In the genomic region with DNA sequence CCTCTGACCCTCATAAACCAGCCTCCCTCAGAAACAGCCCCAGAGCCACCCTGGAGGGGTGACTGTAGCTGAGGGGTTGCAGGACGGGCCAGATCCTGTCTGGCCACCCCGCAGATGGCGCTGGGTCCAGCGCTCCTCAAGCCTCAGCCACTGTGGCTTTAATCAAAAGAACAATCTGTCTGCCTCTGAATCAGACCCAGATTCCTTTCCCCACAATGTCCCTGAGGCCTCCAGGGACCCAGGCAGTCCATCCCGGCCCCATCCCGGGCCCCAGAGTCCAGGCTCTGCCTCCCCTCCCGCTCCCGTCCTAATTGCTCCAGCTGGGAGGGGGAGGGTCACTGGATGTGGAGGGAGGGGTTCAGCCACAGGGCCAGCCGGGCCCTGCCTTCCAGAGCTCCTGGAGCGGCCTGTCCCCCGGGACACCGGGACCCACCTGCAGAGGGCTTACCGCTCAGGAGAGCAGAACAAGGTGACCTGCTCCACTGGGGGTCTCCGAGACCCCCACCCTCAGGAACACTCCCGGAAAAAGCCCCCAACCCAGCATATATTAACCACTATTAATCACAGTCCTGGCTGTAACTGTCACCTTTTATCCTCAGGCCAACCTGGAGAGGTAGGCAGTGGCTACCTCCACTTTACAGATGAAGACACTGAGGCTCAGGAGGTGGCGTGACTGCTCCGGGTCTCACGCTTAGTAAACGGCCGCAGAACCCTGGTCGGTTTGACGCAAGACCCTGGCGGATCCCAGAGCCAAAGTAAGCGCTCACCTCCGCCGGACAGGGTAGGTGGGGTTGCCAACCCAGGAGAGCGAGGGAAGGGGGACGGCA, we compare ENCODE assay signal across 8 cellular contexts. TPM values are rescaled to one million over a fixed set of nuclear protein-coding genes. Genes with fewer than 3 reads are reported as not detected.
DNase-seq lines count a peak whose midpoint lies in the region; ATAC-seq and TF ChIP-seq lines count a peak whose summit lies in the region.

No MANE protein-coding gene starts in this region.

- H3K27me3 ChIP-seq in upper lobe of left lung, result peaks cover 0 to 22% (median 16%) of the 10 kb centered on the region in 4 donors

- H3K4me3 ChIP-seq in upper lobe of left lung, result peak overlapping the region in 3 of 4 donors; percentile 46 to 82 (median 59)

- no peak overlapping the region for H3K27ac Mint-ChIP-seq in activated naive CD4-positive, alpha-beta T cell treated with anti-CD3 and anti-CD28 coated beads for 36 hours
- H3K27ac Mint-ChIP-seq in central memory CD8-positive, alpha-beta T cell (ENCODE audit: low read depth), result no peak overlapping the region
- H3K27ac Mint-ChIP-seq in memory B cell, result no peak overlapping the region

- no peak for TF ChIP-seq POLR2A in upper lobe of left lung (IDR thresholded peaks at IDR 0.05)

- in situ Hi-C loops in KBM-7 (cut with MboI; ENCODE audit: low pct_unique_long_range_greater_than_20kb, low sequenced_read_pairs), result no loop called here

- DNase-seq in activated naive CD4-positive, alpha-beta T cell treated with anti-CD3 and anti-CD28 coated beads for 36 hours, result no peak
- no peak for DNase-seq in activated naive CD4-positive, alpha-beta T cell (lab: John Stamatoyannopoulos, UW)
- no peak for DNase-seq in central memory CD8-positive, alpha-beta T cell (ENCODE audit: low spot score in 2 of 2)
- DNase-seq in memory B cell (ENCODE audit: low spot score in 2 of 2) (no peak), upper lobe of left lung (peak in 1 of 2 donors; percentile 75), KBM-7 (no peak)
- DNase-seq in stimulated activated CD4-positive, alpha-beta T cell treated with anti-CD3 and anti-CD28 coated beads, Interleukin-15, amount 100 ng/mL, for 24 hours, result no peak

- no peaks in the 10 kb centered on the region for H3K36me3 Mint-ChIP-seq in activated naive CD4-positive, alpha-beta T cell treated with anti-CD3 and anti-CD28 coated beads for 36 hours (ENCODE audit: low read depth)
- H3K36me3 Mint-ChIP-seq in central memory CD8-positive, alpha-beta T cell (ENCODE audit: insufficient read depth), result peaks cover 2% of the 10 kb centered on the region
- peaks cover 2% of the 10 kb centered on the region for H3K36me3 Mint-ChIP-seq in memory B cell

- H3K27ac ChIP-seq in upper lobe of left lung, result peak overlapping the region; percentile 74 to 85 (median 76)

- no peaks in the 10 kb centered on the region for H3K9me3 Mint-ChIP-seq in activated naive CD4-positive, alpha-beta T cell treated with anti-CD3 and anti-CD28 coated beads for 36 hours
- H3K9me3 Mint-ChIP-seq in central memory CD8-positive, alpha-beta T cell, result no peaks in the 10 kb centered on the region
- H3K9me3 Mint-ChIP-seq in memory B cell, result no peaks in the 10 kb centered on the region

- no peak for TF ChIP-seq EP300 in upper lobe of left lung (IDR thresholded peaks at IDR 0.05)

- no peak for ATAC-seq in central memory CD8-positive, alpha-beta T cell (replicated peaks; ENCODE audit: extremely low read depth, poor library complexity, severe bottlenecking)
- ATAC-seq in memory B cell (ENCODE audit: low read depth) (no peak), upper lobe of left lung (ENCODE audit: low FRiP score in 2 of 2) (no peak), GM21447 (IDR thresholded peaks at IDR 0.05; ENCODE audit: unreplicated experiment) (no peak)

- WGBS in upper lobe of left lung, 2 donors, result 40 to 43% methylated on average over 18 to 24 of the region's 28 CpGs

- TF ChIP-seq CTCF in upper lobe of left lung (IDR thresholded peaks at IDR 0.05), result no peak

- no peaks in the 10 kb centered on the region for H3K9me3 ChIP-seq in upper lobe of left lung

- H3K27me3 Mint-ChIP-seq in activated naive CD4-positive, alpha-beta T cell treated with anti-CD3 and anti-CD28 coated beads for 36 hours (ENCODE audit: low read depth), result peaks cover 35% of the 10 kb centered on the region
- peaks cover 81% of the 10 kb centered on the region for H3K27me3 Mint-ChIP-seq in central memory CD8-positive, alpha-beta T cell
- peaks cover 25% of the 10 kb centered on the region for H3K27me3 Mint-ChIP-seq in memory B cell

- CTCF ChIA-PET in activated naive CD4-positive, alpha-beta T cell treated with anti-CD3 and anti-CD28 coated beads for 36 hours (lab: Charles Lee), result interaction anchor here (0.6 to 0.9 kb wide), 2 partner anchors 164 to 604 kb away, joined by 3 to 5 read pairs; no protein-coding TSS in a partner anchor

- H3K4me1 ChIP-seq in upper lobe of left lung, result peaks cover 16 to 40% (median 37%) of the 10 kb centered on the region in 4 donors

- intact Hi-C loops in activated naive CD4-positive, alpha-beta T cell treated with anti-CD3 and anti-CD28 coated beads for 36 hours (cut with micrococcal nuclease), result no loop called here

- no peaks in the 10 kb centered on the region for H3K36me3 ChIP-seq in upper lobe of left lung

- peak overlapping the region; percentile 55 for H3K4me3 Mint-ChIP-seq in activated naive CD4-positive, alpha-beta T cell treated with anti-CD3 and anti-CD28 coated beads for 36 hours
- H3K4me3 Mint-ChIP-seq in central memory CD8-positive, alpha-beta T cell, result peak overlapping the region; percentile 66
- peak overlapping the region; percentile 71 for H3K4me3 Mint-ChIP-seq in memory B cell

- peaks cover 16% of the 10 kb centered on the region for H3K4me1 Mint-ChIP-seq in activated naive CD4-positive, alpha-beta T cell treated with anti-CD3 and anti-CD28 coated beads for 36 hours (ENCODE audit: low read depth)
- no peaks in the 10 kb centered on the region for H3K4me1 Mint-ChIP-seq in central memory CD8-positive, alpha-beta T cell
- peaks cover 13% of the 10 kb centered on the region for H3K4me1 Mint-ChIP-seq in memory B cell

RNA-seq across cellular contexts. Expression of gene FBLIM1, which starts 0.8 kb away (rescaled TPM):
- not detected for total RNA-seq in activated naive CD4-positive, alpha-beta T cell treated with anti-CD3 and anti-CD28 coated beads for 36 hours
- total RNA-seq in upper lobe of left lung, result 10 to 100 TPM; 11.2 to 51.3 (median 35.1) TPM

RNA-seq across cellular contexts. Expression of gene TMEM82, which starts 15.5 kb away (rescaled TPM):
- total RNA-seq in activated naive CD4-positive, alpha-beta T cell treated with anti-CD3 and anti-CD28 coated beads for 36 hours, result not detected
- total RNA-seq in upper lobe of left lung, result not detected

RNA-seq across cellular contexts. Expression of gene SLC25A34, which starts 21.7 kb away (rescaled TPM):
- total RNA-seq in activated naive CD4-positive, alpha-beta T cell treated with anti-CD3 and anti-CD28 coated beads for 36 hours, result under 1 TPM; 0.43 to 0.74 TPM
- total RNA-seq in upper lobe of left lung, result 10 to 100 TPM in 1 of 6 donors, 1 to 10 TPM in 5; 1.5 to 12.1 (median 4.3) TPM

RNA-seq across cellular contexts. Expression of gene UQCRHL, which starts 49.7 kb away (rescaled TPM):
- total RNA-seq in activated naive CD4-positive, alpha-beta T cell treated with anti-CD3 and anti-CD28 coated beads for 36 hours, result 1 to 10 TPM; 1.7 to 1.9 TPM
- 1 to 10 TPM in 5 of 6 donors, under 1 TPM in 1; 0.57 to 2.1 (median 1.1) TPM for total RNA-seq in upper lobe of left lung

Comparison
In these comparisons a context has a peak if more than half of its experiments do, and no peak if none do; other contexts are left out.
1. RNA of gene FBLIM1, which starts 0.8 kb away (total RNA-seq): 11.2 to 51.3 TPM in upper lobe of left lung; not detected in activated naive CD4-positive, alpha-beta T cell treated with anti-CD3 and anti-CD28 coated beads for 36 hours; every median in the first group is over 10 times any median in the second.
2. Peak in every context shown above with its lines, with median percentiles within 50 percentile points of each other: H3K4me3 Mint-ChIP-seq.